In the genomic region with DNA sequence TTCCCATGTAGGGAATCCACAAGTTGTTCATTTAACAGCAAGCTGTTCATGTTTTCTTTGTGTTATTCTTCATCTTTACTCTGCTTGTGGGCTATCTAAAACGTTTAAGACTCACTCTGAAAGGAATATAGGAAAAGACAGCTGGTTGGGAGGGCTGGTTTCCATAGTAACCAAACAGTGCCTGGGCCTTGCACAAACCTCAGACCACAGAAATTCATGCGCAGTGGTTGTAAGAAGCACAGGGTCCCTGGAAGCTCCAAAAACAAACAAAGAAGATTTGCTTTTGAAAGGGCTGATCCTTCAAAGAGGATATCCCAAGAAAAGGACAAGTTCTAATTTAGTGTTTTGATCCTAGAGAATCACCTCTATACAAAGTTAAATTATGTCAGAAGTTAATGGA, we compare ENCODE assay signal across 12 cellular contexts. TPM values are rescaled to one million over a fixed set of nuclear protein-coding genes. Genes with fewer than 3 reads are reported as not detected.
A peak's percentile ranks its signal among the peaks of the same experiment; 100 is the strongest.
DNase-seq lines count a peak whose midpoint lies in the region; ATAC-seq and TF ChIP-seq lines count a peak whose summit lies in the region.
"Had no signal": no experiment of that assay in that cellular context is flagged by ENCODE, and none has a peak within 500 bp of the region (broad histone marks: within the 10 kb centered on the region; RNA-seq: fewer than 3 reads in every experiment).

No MANE protein-coding gene starts in this region.

- no peaks in the 10 kb centered on the region for H3K9me3 Mint-ChIP-seq in CD8-positive, alpha-beta memory T cell
- H3K9me3 Mint-ChIP-seq: activated naive CD4-positive, alpha-beta T cell treated with anti-CD3 and anti-CD28 coated beads, Interleukin-2, amount 50 U/mL, for 24 hours had no signal

- H3K4me1 ChIP-seq in HUES64 (ENCODE audit: insufficient read depth, low read length) (peaks cover 42% of the 10 kb centered on the region), fibroblast of lung (ENCODE audit: control insufficient read depth, extremely low read depth, insufficient read depth, low read length) (no peaks in the 10 kb centered on the region)
- H3K4me1 ChIP-seq in CD8-positive, alpha-beta memory T cell (ENCODE audit: insufficient read depth, low read length), result no peaks in the 10 kb centered on the region
- H3K4me1 ChIP-seq: left ventricle myocardium inferior, sigmoid colon had no signal

- H3K79me2 ChIP-seq in fibroblast of lung (ENCODE audit: control insufficient read depth, insufficient read depth, low read length), result no peaks in the 10 kb centered on the region

- WGBS in HUES64, result 10% methylated on average over 2 of the region's 2 CpGs

- H3K9ac ChIP-seq in HUES64 (ENCODE audit: low read depth, low read length) (0 out of 2 replicates have a peak overlapping the region, but pooled peaks have one; percentile 14), fibroblast of lung (ENCODE audit: insufficient read depth, low read length) (no peak overlapping the region)

- no peak overlapping the region for H3K4me2 ChIP-seq in fibroblast of lung (ENCODE audit: extremely low read depth, insufficient read depth, low read length)

- no peak overlapping the region for H3K27ac Mint-ChIP-seq in CD8-positive, alpha-beta memory T cell
- H3K27ac Mint-ChIP-seq: activated naive CD4-positive, alpha-beta T cell treated with anti-CD3 and anti-CD28 coated beads, Interleukin-2, amount 50 U/mL, for 24 hours had no signal

- H3K9me3 ChIP-seq in HUES64 (ENCODE audit: insufficient read depth, low read depth, low read length), result no peaks in the 10 kb centered on the region
- H3K9me3 ChIP-seq in fibroblast of lung (ENCODE audit: control insufficient read depth, insufficient read depth, low read depth, low read length), result no peaks in the 10 kb centered on the region
- no peaks in the 10 kb centered on the region for H3K9me3 ChIP-seq in CD8-positive, alpha-beta memory T cell (ENCODE audit: low read length)
- H3K9me3 ChIP-seq: left ventricle myocardium inferior, sigmoid colon had no signal

- peak overlapping the region; percentile 37; the same call in 1 of the 2 replicates for H3K27ac ChIP-seq in HUES64 (ENCODE audit: low read depth, low read length)
- no peak overlapping the region for H3K27ac ChIP-seq in fibroblast of lung (ENCODE audit: insufficient read depth, low read length)
- no peak overlapping the region for H3K27ac ChIP-seq in CD8-positive, alpha-beta memory T cell (ENCODE audit: low read depth, low read length)
- H3K27ac ChIP-seq: left ventricle myocardium inferior, sigmoid colon had no signal

- H3K27me3 Mint-ChIP-seq in CD8-positive, alpha-beta memory T cell, result peaks cover 5 to 6% of the 10 kb centered on the region in 2 donors

- CTCF ChIA-PET in CD8-positive, alpha-beta memory T cell (lab: Charles Lee), result no interaction called here

- no peak for TF ChIP-seq CTCF in fibroblast of lung (conservative IDR thresholded peaks at IDR 0.05 in 1 of 2, IDR thresholded peaks at IDR 0.05 in 1 of 2; ENCODE audit: low read depth in 1 of 2, low read length in 2 of 2)

- no peak for ATAC-seq in HG03045 (IDR thresholded peaks at IDR 0.05; ENCODE audit: unreplicated experiment)
- no peak for ATAC-seq in HG03442 (IDR thresholded peaks at IDR 0.05; ENCODE audit: unreplicated experiment)

- H3K36me3 ChIP-seq in HUES64 (ENCODE audit: insufficient read depth, low read length) (no peaks in the 10 kb centered on the region), fibroblast of lung (ENCODE audit: control insufficient read depth, insufficient read depth, low read length) (no peaks in the 10 kb centered on the region)
- H3K36me3 ChIP-seq in CD8-positive, alpha-beta memory T cell (ENCODE audit: insufficient read depth, low read length), result no peaks in the 10 kb centered on the region
- H3K36me3 ChIP-seq: left ventricle myocardium inferior, sigmoid colon had no signal

- POLR2A ChIA-PET in CD8-positive, alpha-beta memory T cell (lab: Charles Lee), result no interaction called here

- no peak overlapping the region for H2AFZ ChIP-seq in fibroblast of lung (ENCODE audit: low read length)

- H3K27me3 ChIP-seq in HUES64 (ENCODE audit: insufficient read depth, low read length) (no peaks in the 10 kb centered on the region), fibroblast of lung (ENCODE audit: control insufficient read depth, insufficient read depth, low read length) (no peaks in the 10 kb centered on the region)
- no peaks in the 10 kb centered on the region for H3K27me3 ChIP-seq in CD8-positive, alpha-beta memory T cell (ENCODE audit: insufficient read depth, low read length, poor library complexity, severe bottlenecking)
- H3K27me3 ChIP-seq: sigmoid colon had no signal

- DNase-seq in NCI-H446 treated with DMSO at 0.1 percent for 48 hours (lab: John Stamatoyannopoulos, UW), result peak; percentile 8
- DNase-seq in fibroblast of lung (ENCODE audit: low read depth in 2 of 2), result peak; percentile 9 to 80
- DNase-seq in renal cortical epithelial cell (ENCODE audit: low read depth), result peak; percentile 79
- no peak for DNase-seq in CD8-positive, alpha-beta memory T cell
- no peak for DNase-seq in DMS114 treated with DMSO at 0.1 percent for 48 hours (lab: John Stamatoyannopoulos, UW; ENCODE audit: unreplicated experiment)
- DNase-seq: activated CD4-positive, alpha-beta T cell treated with anti-CD3 and anti-CD28 coated beads for 4 hours; left ventricle myocardium inferior; sigmoid colon had no signal

- H3K4me3 Mint-ChIP-seq in CD8-positive, alpha-beta memory T cell, result no peak overlapping the region
- H3K4me3 Mint-ChIP-seq: activated naive CD4-positive, alpha-beta T cell treated with anti-CD3 and anti-CD28 coated beads, Interleukin-2, amount 50 U/mL, for 24 hours had no signal

- H3K36me3 Mint-ChIP-seq in CD8-positive, alpha-beta memory T cell, result no peaks in the 10 kb centered on the region
- H3K36me3 Mint-ChIP-seq: activated naive CD4-positive, alpha-beta T cell treated with anti-CD3 and anti-CD28 coated beads, Interleukin-2, amount 50 U/mL, for 24 hours had no signal

- H3K4me1 Mint-ChIP-seq in CD8-positive, alpha-beta memory T cell, result no peaks in the 10 kb centered on the region
- H3K4me1 Mint-ChIP-seq: activated naive CD4-positive, alpha-beta T cell treated with anti-CD3 and anti-CD28 coated beads, Interleukin-2, amount 50 U/mL, for 24 hours had no signal

- H4K20me1 ChIP-seq in fibroblast of lung (ENCODE audit: control insufficient read depth, extremely low read depth, insufficient read depth, low read length), result no peaks in the 10 kb centered on the region

- H3K4me3 ChIP-seq in HUES64 (ENCODE audit: low read length) (no peak overlapping the region), fibroblast of lung (replicated peaks in 1 of 4; ENCODE audit: control extremely low read depth in 1 of 4, insufficient read depth in 1 of 4, low read depth in 3 of 4, low read length in 4 of 4) (no peak overlapping the region)
- no peak overlapping the region for H3K4me3 ChIP-seq in CD8-positive, alpha-beta memory T cell (ENCODE audit: low read length)
- H3K4me3 ChIP-seq: left ventricle myocardium inferior, sigmoid colon had no signal

RNA-seq across cellular contexts. Expression of gene SERTM2, which starts 7.8 kb away (rescaled TPM):
- polyA plus RNA-seq in HUES64 (2013, experiment 1 of 2), result 0.70 TPM
- 0.44 TPM for polyA plus RNA-seq in HUES64 (2013, experiment 2 of 2)
- under 0.01 TPM in 2 replicates for total RNA-seq in fibroblast of lung
- polyA plus RNA-seq in fibroblast of lung, result 0.01 TPM in 1 of 2 replicates, not detected in the other
- not detected in 2 replicates for polyA plus RNA-seq in fibroblast of lung (2012)
- not detected in 2 replicates for polyA minus RNA-seq in fibroblast of lung (ENCODE audit: low replicate concordance)
- total RNA-seq in renal cortical epithelial cell, result 0.17 and 0.40 TPM in 2 replicates
- not detected for total RNA-seq in CD8-positive, alpha-beta memory T cell
- polyA plus RNA-seq in CD8-positive, alpha-beta memory T cell, result not detected
- total RNA-seq: left ventricle myocardium inferior had no signal

Comparison
In these comparisons a context has a peak if more than half of its experiments do, and no peak if none do; other contexts are left out.
1. DNase-seq: peak in NCI-H446 treated with DMSO at 0.1 percent for 48 hours (single experiment), fibroblast of lung (2 of 2) and renal cortical epithelial cell (single experiment); none in CD8-positive, alpha-beta memory T cell (0 of 5) and DMS114 treated with DMSO at 0.1 percent for 48 hours (single experiment).